ENCODE assay signal across 2 cellular contexts in genomic region chr17:44464037-44464436, GRCh38.
TF ChIP-seq lines count a peak whose summit lies in the region.

No MANE protein-coding gene starts in this region.

TF ChIP-seq in IMR-90, 13 proteins besides CTCF, POLR2A, EP300 and RAD21:
- TF ChIP-seq USF2 (IDR thresholded peaks at IDR 0.05; ENCODE audit: low read depth, low read length), result no peak
- no peak for TF ChIP-seq CEBPB (IDR thresholded peaks at IDR 0.05; ENCODE audit: low read depth, low read length)
- TF ChIP-seq MAZ (IDR thresholded peaks at IDR 0.05; ENCODE audit: borderline replicate concordance, low read depth, low read length), result no peak
- TF ChIP-seq FOS (IDR thresholded peaks at IDR 0.05; ENCODE audit: low read depth, low read length), result no peak
- peak; percentile 67 for TF ChIP-seq MAFK (IDR thresholded peaks at IDR 0.05; ENCODE audit: low read depth, low read length)

TF ChIP-seq in HEK293T, 16 proteins besides CTCF, POLR2A, EP300 and RAD21 (continued from another document):
- TF ChIP-seq PKNOX1 (IDR thresholded peaks at IDR 0.05), result no peak
